ENCODE assay signal across 8 cellular contexts in genomic region chr3:15309662-15310335, GRCh38. TPM values are rescaled to one million over a fixed set of nuclear protein-coding genes. Genes with fewer than 3 reads are reported as not detected.
DNase-seq lines count a peak whose midpoint lies in the region; ATAC-seq lines count a peak whose summit lies in the region.

No MANE protein-coding gene starts in this region.

- H3K4me3 Mint-ChIP-seq in activated CD4-positive, alpha-beta T cell treated with anti-CD3 and anti-CD28 coated beads for 36 hours: peak overlapping the region; percentile 49
- peak overlapping the region; percentile 65 for H3K4me3 Mint-ChIP-seq in stimulated activated naive CD8-positive, alpha-beta T cell treated with anti-CD3 and anti-CD28 coated beads, Interleukin-15, Interleukin-2, amounts not matched to agents 100 ng/mL and 50 ng/mL, for 24 hours

- peak; percentile 51 for ATAC-seq in activated CD4-positive, alpha-beta T cell treated with anti-CD3 and anti-CD28 coated beads for 36 hours
- no peak for ATAC-seq in GM19035 (IDR thresholded peaks at IDR 0.05; ENCODE audit: unreplicated experiment)

- peak overlapping the region; percentile 95 for H3K27ac Mint-ChIP-seq in activated CD4-positive, alpha-beta T cell treated with anti-CD3 and anti-CD28 coated beads for 36 hours
- H3K27ac Mint-ChIP-seq in stimulated activated naive CD8-positive, alpha-beta T cell treated with anti-CD3 and anti-CD28 coated beads, Interleukin-15, Interleukin-2, amounts not matched to agents 100 ng/mL and 50 ng/mL, for 24 hours: peak overlapping the region; percentile 89

- no peaks in the 10 kb centered on the region for H3K9me3 Mint-ChIP-seq in activated CD4-positive, alpha-beta T cell treated with anti-CD3 and anti-CD28 coated beads for 36 hours (ENCODE audit: low read depth)
- no peaks in the 10 kb centered on the region for H3K9me3 Mint-ChIP-seq in stimulated activated naive CD8-positive, alpha-beta T cell treated with anti-CD3 and anti-CD28 coated beads, Interleukin-15, Interleukin-2, amounts not matched to agents 100 ng/mL and 50 ng/mL, for 24 hours

- CTCF ChIA-PET in activated CD4-positive, alpha-beta T cell treated with anti-CD3 and anti-CD28 coated beads for 36 hours (lab: Charles Lee): interaction anchor here (0.5 to 5.3 kb wide), 15 partner anchors 8 to 847 kb away, joined by 3 to 43 read pairs (median 3); no protein-coding TSS in a partner anchor

- peaks cover 11% of the 10 kb centered on the region for H3K36me3 Mint-ChIP-seq in activated CD4-positive, alpha-beta T cell treated with anti-CD3 and anti-CD28 coated beads for 36 hours (ENCODE audit: low read depth)
- peaks cover 4% of the 10 kb centered on the region for H3K36me3 Mint-ChIP-seq in stimulated activated naive CD8-positive, alpha-beta T cell treated with anti-CD3 and anti-CD28 coated beads, Interleukin-15, Interleukin-2, amounts not matched to agents 100 ng/mL and 50 ng/mL, for 24 hours (ENCODE audit: low read depth)

- H3K27me3 Mint-ChIP-seq in activated CD4-positive, alpha-beta T cell treated with anti-CD3 and anti-CD28 coated beads for 36 hours: no peaks in the 10 kb centered on the region
- no peaks in the 10 kb centered on the region for H3K27me3 Mint-ChIP-seq in stimulated activated naive CD8-positive, alpha-beta T cell treated with anti-CD3 and anti-CD28 coated beads, Interleukin-15, Interleukin-2, amounts not matched to agents 100 ng/mL and 50 ng/mL, for 24 hours

- DNase-seq in activated CD4-positive, alpha-beta T cell treated with anti-CD3 and anti-CD28 coated beads for 36 hours: peak; percentile 72
- no peak for DNase-seq in activated CD4-positive, alpha-beta T cell treated with anti-CD3 and anti-CD28 coated beads, Interleukin-2, amount 50 U/mL, for 1 hour
- DNase-seq in activated T-helper 9 cell treated with anti-CD3 and anti-CD28 coated beads, Interleukin-2, amount 50 U/mL, for 16 hours (ENCODE audit: low read depth): peak; percentile 12
- DNase-seq in kidney tubule cell (ENCODE audit: low spot score) (peak; percentile 34), DMS53 (lab: John Stamatoyannopoulos, UW) (no peak), NCI-H345 (lab: John Stamatoyannopoulos, UW) (no peak)

- intact Hi-C loops in activated CD4-positive, alpha-beta T cell treated with anti-CD3 and anti-CD28 coated beads for 36 hours (cut with DNase I, micrococcal nuclease): loop anchor here (1.0 kb wide), 7 partner anchors 11 to 69 kb away; partner anchors contain the start of gene SH3BP5 (in 2 of the 2)

- POLR2A ChIA-PET in activated CD4-positive, alpha-beta T cell treated with anti-CD3 and anti-CD28 coated beads for 36 hours (lab: Charles Lee): interaction anchor here (0.6 to 1.4 kb wide), 6 partner anchors 8 to 73 kb away, joined by 3 to 26 read pairs (median 6); no protein-coding TSS in a partner anchor

- H3K4me1 Mint-ChIP-seq in activated CD4-positive, alpha-beta T cell treated with anti-CD3 and anti-CD28 coated beads for 36 hours: peaks cover 66% of the 10 kb centered on the region
- H3K4me1 Mint-ChIP-seq in stimulated activated naive CD8-positive, alpha-beta T cell treated with anti-CD3 and anti-CD28 coated beads, Interleukin-15, Interleukin-2, amounts not matched to agents 100 ng/mL and 50 ng/mL, for 24 hours (ENCODE audit: low read depth): peaks cover 61% of the 10 kb centered on the region

RNA-seq across cellular contexts. Expression of gene SH3BP5, which starts 22.6 kb away (rescaled TPM):
- total RNA-seq in activated CD4-positive, alpha-beta T cell treated with anti-CD3 and anti-CD28 coated beads for 36 hours: 1 to 10 TPM; 8.9 to 9.4 TPM

Comparison
In these comparisons a context has a peak if more than half of its experiments do, and no peak if none do; other contexts are left out.
1. DNase-seq: peak in activated CD4-positive, alpha-beta T cell treated with anti-CD3 and anti-CD28 coated beads for 36 hours (single experiment), activated T-helper 9 cell treated with anti-CD3 and anti-CD28 coated beads, Interleukin-2, amount 50 U/mL, for 16 hours (single experiment) and kidney tubule cell (single experiment); none in activated CD4-positive, alpha-beta T cell treated with anti-CD3 and anti-CD28 coated beads, Interleukin-2, amount 50 U/mL, for 1 hour (single experiment), DMS53 (single experiment) and NCI-H345 (single experiment).